15 cellular contexts compared by ENCODE assay signal in the genomic region with DNA sequence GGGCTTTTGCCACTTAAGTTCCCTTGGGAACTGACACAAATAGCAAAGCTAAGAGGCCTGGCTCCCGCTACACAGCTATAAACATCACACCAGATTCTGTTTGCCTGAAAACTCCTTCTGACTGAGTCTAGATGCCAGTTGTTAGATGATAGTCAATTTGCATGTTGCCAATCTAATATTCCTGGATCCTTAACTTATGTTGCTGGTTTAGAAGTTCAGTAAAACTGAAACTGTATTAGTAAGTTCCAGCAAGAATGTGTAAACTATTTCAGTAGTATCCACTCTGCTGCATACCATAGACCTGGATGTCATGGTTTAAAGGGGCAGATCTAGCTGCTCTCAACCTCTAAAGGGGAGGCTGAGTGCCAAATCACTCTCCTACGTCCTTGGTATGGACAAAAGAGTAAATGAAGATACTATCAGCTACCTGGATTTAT. TPM values are rescaled to one million over a fixed set of nuclear protein-coding genes. Genes with fewer than 3 reads are reported as not detected.
DNase-seq lines count a peak whose midpoint lies in the region; ATAC-seq, FAIRE-seq and TF ChIP-seq lines count a peak whose summit lies in the region.
"Had no signal": no experiment of that assay in that cellular context is flagged by ENCODE, and none has a peak within 500 bp of the region (broad histone marks: within the 10 kb centered on the region; RNA-seq: fewer than 3 reads in every experiment).

No MANE protein-coding gene starts in this region.

- no peak overlapping the region for H3K27ac ChIP-seq in OCI-LY7 (ENCODE audit: low read depth, low read length, poor library complexity, severe bottlenecking)
- H3K27ac ChIP-seq: dorsolateral prefrontal cortex, SJCRH30 had no signal

- H3K4me1 ChIP-seq in OCI-LY7 (ENCODE audit: insufficient read depth, low read length, poor library complexity, severe bottlenecking) (peaks cover 5% of the 10 kb centered on the region), skeletal muscle satellite cell (ENCODE audit: control insufficient read depth, insufficient read depth, low read length) (peaks cover 46% of the 10 kb centered on the region)

- FAIRE-seq in D721Med (lab: Jason Lieb, UNC): no peak

- peak; percentile 11 for DNase-seq in DMS53 (lab: John Stamatoyannopoulos, UW)
- DNase-seq in DMS53 treated with DMSO at 0.1 percent for 48 hours (lab: John Stamatoyannopoulos, UW; ENCODE audit: unreplicated experiment): no peak
- no peak for DNase-seq in OCI-LY7 (ENCODE audit: low spot score)
- DNase-seq in fibroblast of villous mesenchyme (ENCODE audit: low read depth): peak; percentile 55
- no peak for DNase-seq in D721Med (ENCODE audit: insufficient read length, low spot score)
- DNase-seq in NCI-H82 treated with DMSO at 0.1 percent for 48 hours (lab: John Stamatoyannopoulos, UW; ENCODE audit: unreplicated experiment): no peak
- DNase-seq: 8988T; activated CD4-positive, alpha-beta T cell treated with anti-CD3 and anti-CD28 coated beads, Interleukin-2, amount 10 ng/mL, durations not matched to agents 7 days and 5 days; activated naive CD4-positive, alpha-beta T cell treated with anti-CD3 and anti-CD28 coated beads, Interleukin-2, amount 10 ng/mL, durations not matched to agents 7 days and 5 days; dorsolateral prefrontal cortex; natural killer cell; NCI-H2029 had no signal

- H3K4me3 ChIP-seq in OCI-LY7 (ENCODE audit: low read depth, low read length, poor library complexity, severe bottlenecking) (no peak overlapping the region), fibroblast of villous mesenchyme (ENCODE audit: low read depth, low read length) (no peak overlapping the region), skeletal muscle satellite cell (ENCODE audit: low read length) (no peak overlapping the region)
- H3K4me3 ChIP-seq: dorsolateral prefrontal cortex, SJCRH30 had no signal

- H3K9ac ChIP-seq in skeletal muscle satellite cell (ENCODE audit: low read depth, low read length): peak overlapping the region; percentile 64

- no peaks in the 10 kb centered on the region for H3K9me3 ChIP-seq in OCI-LY7 (ENCODE audit: low read length)
- no peaks in the 10 kb centered on the region for H3K9me3 ChIP-seq in skeletal muscle satellite cell (replicated peaks; ENCODE audit: low read length)

- H4K20me1 ChIP-seq in OCI-LY7 (ENCODE audit: insufficient read depth, low read length): no peaks in the 10 kb centered on the region

- H3K4me2 ChIP-seq in OCI-LY7 (ENCODE audit: low read length) (no peak overlapping the region), skeletal muscle satellite cell (ENCODE audit: low read length) (peak overlapping the region; percentile 42)

- H3K36me3 ChIP-seq in OCI-LY7 (ENCODE audit: insufficient read depth, low read length): no peaks in the 10 kb centered on the region
- H3K36me3 ChIP-seq in skeletal muscle satellite cell (ENCODE audit: insufficient read depth, low read length): no peaks in the 10 kb centered on the region
- H3K36me3 ChIP-seq: SJCRH30 had no signal

- no peaks in the 10 kb centered on the region for H3K9me2 ChIP-seq in OCI-LY7 (ENCODE audit: insufficient read depth, low read length)

- BruUV-seq in OCI-LY7 (replicated peaks; lab: Mats Ljungman, UMichigan): no TSS peak

- TF ChIP-seq CTCF in OCI-LY7 (conservative IDR thresholded peaks at IDR 0.05; ENCODE audit: low read length) (no peak), fibroblast of villous mesenchyme (IDR thresholded peaks at IDR 0.05; ENCODE audit: insufficient read depth, low read depth, low read length) (no peak), D721Med (IDR thresholded peaks at IDR 0.05; ENCODE audit: insufficient read depth, missing control alignments) (no peak)

- POLR2A ChIA-PET in OCI-LY7 (lab: Charles Lee): no interaction called here

- intact Hi-C loops in OCI-LY7 (cut with micrococcal nuclease; ENCODE audit: unreplicated experiment): loop anchor here (5.0 kb wide), 1 partner anchor 247 kb away; no protein-coding TSS in a partner anchor

- CTCF ChIA-PET in OCI-LY7 (lab: Charles Lee; ENCODE audit: unreplicated experiment): no interaction called here

- no peaks in the 10 kb centered on the region for H3K27me3 ChIP-seq in skeletal muscle satellite cell (ENCODE audit: control insufficient read depth, insufficient read depth, low read length)
- H3K27me3 ChIP-seq: dorsolateral prefrontal cortex, SJCRH30 had no signal

- peak overlapping the region; percentile 42; the same call in 1 of the 2 replicates for H2AFZ ChIP-seq in OCI-LY7 (ENCODE audit: low read length)

- H3K79me2 ChIP-seq in OCI-LY7 (ENCODE audit: insufficient read depth, low read depth, low read length): no peaks in the 10 kb centered on the region

- no peak for ATAC-seq in HG03432 (IDR thresholded peaks at IDR 0.05; ENCODE audit: unreplicated experiment)

RNA-seq across cellular contexts. Expression of a gene that starts 27.1 kb away (rescaled TPM):
- total RNA-seq in OCI-LY7 (2014; rRNA removed; shearing (Covaris generic)): 3.2 and 5.0 TPM in 2 replicates
- 7.2 and 8.3 TPM in 2 replicates for total RNA-seq in OCI-LY7 (2022)
- total RNA-seq in fibroblast of villous mesenchyme: 31.6 and 63.5 TPM in 2 replicates
- total RNA-seq in skeletal muscle satellite cell (2012; rRNA removed): 11.1 and 18.0 TPM in 2 replicates

RNA-seq across cellular contexts. Expression of a gene that starts 52.0 kb away (rescaled TPM):
- 19.9 and 20.7 TPM in 2 replicates for total RNA-seq in OCI-LY7 (2014; rRNA removed; shearing (Covaris generic))
- total RNA-seq in OCI-LY7 (2022) (19.3 and 19.7 TPM in 2 replicates), fibroblast of villous mesenchyme (2,255 and 2,551 TPM in 2 replicates)
- 169 and 227 TPM in 2 replicates for total RNA-seq in skeletal muscle satellite cell (2012; rRNA removed)

Comparison
In these comparisons a context has a peak if more than half of its experiments do, and no peak if none do; other contexts are left out.
1. DNase-seq: peak in DMS53 (single experiment) and fibroblast of villous mesenchyme (single experiment); none in DMS53 treated with DMSO at 0.1 percent for 48 hours (single experiment), OCI-LY7 (single experiment), D721Med (single experiment) and NCI-H82 treated with DMSO at 0.1 percent for 48 hours (single experiment).
2. RNA of a gene that starts 52.0 kb away (total RNA-seq): 2,255 to 2,551 TPM in fibroblast of villous mesenchyme; 19.3 to 20.7 TPM in OCI-LY7; every median in the first group is over 100 times any median in the second.